1 cellular context compared by ENCODE assay signal in the genomic region with DNA sequence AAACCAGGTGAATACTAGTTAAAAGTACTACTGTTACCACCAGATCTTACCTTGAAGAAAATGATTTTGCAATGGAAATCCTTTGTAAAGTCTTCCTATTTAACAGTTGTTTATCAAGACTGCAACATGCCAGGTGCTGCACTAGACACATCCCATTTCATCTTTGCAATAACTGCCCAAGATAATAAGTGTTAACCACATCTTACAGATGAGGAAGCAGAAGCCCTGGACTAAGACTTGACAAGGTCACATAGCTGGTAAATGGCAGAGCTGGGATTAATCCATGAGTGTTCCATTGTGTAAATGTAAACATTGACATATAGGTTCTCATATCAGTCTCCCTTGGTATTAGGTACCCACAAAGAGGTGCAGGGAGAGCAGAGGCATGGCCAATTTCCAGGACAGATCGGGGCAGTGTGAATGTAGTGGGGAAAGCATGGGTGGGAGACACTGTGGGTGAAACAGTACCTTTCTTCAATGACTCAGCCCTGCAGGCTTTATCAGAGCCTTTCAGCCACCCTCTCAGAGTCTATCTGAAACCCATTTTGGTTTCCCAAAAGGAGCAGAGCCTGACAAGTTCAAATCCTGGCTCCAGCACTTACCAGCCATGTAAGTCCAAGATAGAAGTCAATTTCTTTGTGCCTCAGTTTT.
A peak's percentile ranks its signal among the peaks of the same experiment; 100 is the strongest.
TF ChIP-seq lines count a peak whose summit lies in the region.

No MANE protein-coding gene starts in this region.

TF ChIP-seq in K562, 482 proteins besides CTCF, POLR2A, EP300 and RAD21 (continued from another document and continues in another):
- TF ChIP-seq, protein P1, sequence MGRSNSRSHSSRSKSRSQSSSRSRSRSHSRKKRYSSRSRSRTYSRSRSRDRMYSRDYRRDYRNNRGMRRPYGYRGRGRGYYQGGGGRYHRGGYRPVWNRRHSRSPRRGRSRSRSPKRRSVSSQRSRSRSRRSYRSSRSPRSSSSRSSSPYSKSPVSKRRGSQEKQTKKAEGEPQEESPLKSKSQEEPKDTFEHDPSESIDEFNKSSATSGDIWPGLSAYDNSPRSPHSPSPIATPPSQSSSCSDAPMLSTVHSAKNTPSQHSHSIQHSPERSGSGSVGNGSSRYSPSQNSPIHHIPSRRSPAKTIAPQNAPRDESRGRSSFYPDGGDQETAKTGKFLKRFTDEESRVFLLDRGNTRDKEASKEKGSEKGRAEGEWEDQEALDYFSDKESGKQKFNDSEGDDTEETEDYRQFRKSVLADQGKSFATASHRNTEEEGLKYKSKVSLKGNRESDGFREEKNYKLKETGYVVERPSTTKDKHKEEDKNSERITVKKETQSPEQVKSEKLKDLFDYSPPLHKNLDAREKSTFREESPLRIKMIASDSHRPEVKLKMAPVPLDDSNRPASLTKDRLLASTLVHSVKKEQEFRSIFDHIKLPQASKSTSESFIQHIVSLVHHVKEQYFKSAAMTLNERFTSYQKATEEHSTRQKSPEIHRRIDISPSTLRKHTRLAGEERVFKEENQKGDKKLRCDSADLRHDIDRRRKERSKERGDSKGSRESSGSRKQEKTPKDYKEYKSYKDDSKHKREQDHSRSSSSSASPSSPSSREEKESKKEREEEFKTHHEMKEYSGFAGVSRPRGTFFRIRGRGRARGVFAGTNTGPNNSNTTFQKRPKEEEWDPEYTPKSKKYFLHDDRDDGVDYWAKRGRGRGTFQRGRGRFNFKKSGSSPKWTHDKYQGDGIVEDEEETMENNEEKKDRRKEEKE (IDR thresholded peaks at IDR 0.05; ENCODE audit: borderline replicate concordance in 1 of 2, control insufficient read depth in 1 of 2, low read depth in 2 of 2, low read length in 1 of 2), result no peak
- TF ChIP-seq, protein P2, sequence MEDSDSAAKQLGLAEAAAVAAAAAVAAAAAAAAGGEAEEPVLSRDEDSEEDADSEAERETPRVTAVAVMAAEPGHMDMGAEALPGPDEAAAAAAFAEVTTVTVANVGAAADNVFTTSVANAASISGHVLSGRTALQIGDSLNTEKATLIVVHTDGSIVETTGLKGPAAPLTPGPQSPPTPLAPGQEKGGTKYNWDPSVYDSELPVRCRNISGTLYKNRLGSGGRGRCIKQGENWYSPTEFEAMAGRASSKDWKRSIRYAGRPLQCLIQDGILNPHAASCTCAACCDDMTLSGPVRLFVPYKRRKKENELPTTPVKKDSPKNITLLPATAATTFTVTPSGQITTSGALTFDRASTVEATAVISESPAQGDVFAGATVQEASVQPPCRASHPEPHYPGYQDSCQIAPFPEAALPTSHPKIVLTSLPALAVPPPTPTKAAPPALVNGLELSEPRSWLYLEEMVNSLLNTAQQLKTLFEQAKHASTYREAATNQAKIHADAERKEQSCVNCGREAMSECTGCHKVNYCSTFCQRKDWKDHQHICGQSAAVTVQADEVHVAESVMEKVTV (CRISPR knock-in tag; IDR thresholded peaks at IDR 0.05), result no peak
- TF ChIP-seq GTF3C2 (IDR thresholded peaks at IDR 0.05; ENCODE audit: borderline replicate concordance, extremely low read depth, insufficient read length) (no peak), ZBTB1 (CRISPR knock-in tag; IDR thresholded peaks at IDR 0.05; ENCODE audit: borderline replicate concordance, low read depth) (no peak), FOXJ2 (tag; IDR thresholded peaks at IDR 0.05) (no peak), ZNF212 (CRISPR knock-in tag; IDR thresholded peaks at IDR 0.05) (no peak), COPS2 (conservative IDR thresholded peaks at IDR 0.05) (no peak), MTF1 (CRISPR knock-in tag; IDR thresholded peaks at IDR 0.05; ENCODE audit: borderline replicate concordance) (no peak), ILF3 (IDR thresholded peaks at IDR 0.05; ENCODE audit: borderline replicate concordance) (no peak), ZNF76 (CRISPR knock-in tag; IDR thresholded peaks at IDR 0.05; ENCODE audit: borderline replicate concordance) (no peak), BCOR (IDR thresholded peaks at IDR 0.05) (peak; percentile 60; the same call in 1 of the 2 replicates), ZNF124 (CRISPR knock-in tag; IDR thresholded peaks at IDR 0.05) (no peak), SETDB1 (IDR thresholded peaks at IDR 0.05; ENCODE audit: low read length) (no peak), TEAD4 (IDR thresholded peaks at IDR 0.05; ENCODE audit: low read length) (0 out of 2 replicates have a peak, but pooled peaks have one; percentile 27), TEAD4 (CRISPR knock-in tag; IDR thresholded peaks at IDR 0.05; ENCODE audit: borderline replicate concordance) (no peak), JUN (IDR thresholded peaks at IDR 0.05; ENCODE audit: borderline replicate concordance, low read depth, low read length) (no peak), JUN (CRISPR knock-in tag; IDR thresholded peaks at IDR 0.05; ENCODE audit: borderline replicate concordance) (no peak), DACH1 (IDR thresholded peaks at IDR 0.05; ENCODE audit: partially characterized antibody) (no peak), FOXM1 (IDR thresholded peaks at IDR 0.05; ENCODE audit: low read depth) (no peak), FOXM1 (CRISPR knock-in tag; IDR thresholded peaks at IDR 0.05; ENCODE audit: low read depth) (no peak), BHLHE40 (IDR thresholded peaks at IDR 0.05; ENCODE audit: low read length) (no peak), ZNF764 (CRISPR knock-in tag; IDR thresholded peaks at IDR 0.05; ENCODE audit: low read depth) (no peak), ZNF707 (CRISPR knock-in tag; conservative IDR thresholded peaks at IDR 0.05) (no peak), ZFP30 (CRISPR knock-in tag; IDR thresholded peaks at IDR 0.05; ENCODE audit: borderline replicate concordance) (no peak), PCBP2 (IDR thresholded peaks at IDR 0.05; ENCODE audit: low read depth, low read length, poor library complexity, severe bottlenecking) (no peak), LEF1 (IDR thresholded peaks at IDR 0.05) (no peak), ZNF444 (CRISPR knock-in tag; IDR thresholded peaks at IDR 0.05) (no peak), ZFP91 (CRISPR knock-in tag; IDR thresholded peaks at IDR 0.05) (no peak), ZNF133 (CRISPR knock-in tag; IDR thresholded peaks at IDR 0.05) (no peak), ZNF77 (CRISPR knock-in tag; IDR thresholded peaks at IDR 0.05) (no peak), ETV6 (IDR thresholded peaks at IDR 0.05; ENCODE audit: borderline replicate concordance in 1 of 2, low read depth in 2 of 2, low read length in 1 of 2) (no peak), ETV6 (CRISPR knock-in tag; IDR thresholded peaks at IDR 0.05; ENCODE audit: borderline replicate concordance) (no peak), ZBTB8A (IDR thresholded peaks at IDR 0.05; ENCODE audit: partially characterized antibody) (no peak), YBX1 (IDR thresholded peaks at IDR 0.05) (no peak), MAFG (tag; conservative IDR thresholded peaks at IDR 0.05) (0 out of 2 replicates have a peak, but pooled peaks have one; percentile 15), RBM22 (IDR thresholded peaks at IDR 0.05; ENCODE audit: low read depth, low read length, poor library complexity, severe bottlenecking) (no peak), TAL1 (IDR thresholded peaks at IDR 0.05) (no peak), ZC3H4 (CRISPR knock-in tag; IDR thresholded peaks at IDR 0.05; ENCODE audit: borderline replicate concordance) (no peak), ZFP36 (IDR thresholded peaks at IDR 0.05; ENCODE audit: low read depth, low read length, partially characterized antibody) (no peak), ZNF586 (CRISPR knock-in tag; conservative IDR thresholded peaks at IDR 0.05) (no peak), ZNF436 (CRISPR knock-in tag; IDR thresholded peaks at IDR 0.05) (no peak), PTTG1 (tag; IDR thresholded peaks at IDR 0.05; ENCODE audit: low read depth) (no peak)
- TF ChIP-seq, protein P3, sequence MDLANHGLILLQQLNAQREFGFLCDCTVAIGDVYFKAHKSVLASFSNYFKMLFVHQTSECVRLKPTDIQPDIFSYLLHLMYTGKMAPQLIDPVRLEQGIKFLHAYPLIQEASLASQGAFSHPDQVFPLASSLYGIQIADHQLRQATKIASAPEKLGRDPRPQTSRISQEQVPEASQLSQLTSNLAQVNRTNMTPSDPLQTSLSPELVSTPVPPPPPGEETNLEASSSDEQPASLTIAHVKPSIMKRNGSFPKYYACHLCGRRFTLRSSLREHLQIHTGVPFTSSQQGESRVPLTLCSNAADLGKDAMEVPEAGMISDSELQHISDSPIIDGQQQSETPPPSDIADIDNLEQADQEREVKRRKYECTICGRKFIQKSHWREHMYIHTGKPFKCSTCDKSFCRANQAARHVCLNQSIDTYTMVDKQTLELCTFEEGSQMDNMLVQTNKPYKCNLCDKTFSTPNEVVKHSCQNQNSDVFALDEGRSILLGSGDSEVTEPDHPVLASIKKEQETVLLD (IDR thresholded peaks at IDR 0.05), result no peak
- TF ChIP-seq, protein P4, sequence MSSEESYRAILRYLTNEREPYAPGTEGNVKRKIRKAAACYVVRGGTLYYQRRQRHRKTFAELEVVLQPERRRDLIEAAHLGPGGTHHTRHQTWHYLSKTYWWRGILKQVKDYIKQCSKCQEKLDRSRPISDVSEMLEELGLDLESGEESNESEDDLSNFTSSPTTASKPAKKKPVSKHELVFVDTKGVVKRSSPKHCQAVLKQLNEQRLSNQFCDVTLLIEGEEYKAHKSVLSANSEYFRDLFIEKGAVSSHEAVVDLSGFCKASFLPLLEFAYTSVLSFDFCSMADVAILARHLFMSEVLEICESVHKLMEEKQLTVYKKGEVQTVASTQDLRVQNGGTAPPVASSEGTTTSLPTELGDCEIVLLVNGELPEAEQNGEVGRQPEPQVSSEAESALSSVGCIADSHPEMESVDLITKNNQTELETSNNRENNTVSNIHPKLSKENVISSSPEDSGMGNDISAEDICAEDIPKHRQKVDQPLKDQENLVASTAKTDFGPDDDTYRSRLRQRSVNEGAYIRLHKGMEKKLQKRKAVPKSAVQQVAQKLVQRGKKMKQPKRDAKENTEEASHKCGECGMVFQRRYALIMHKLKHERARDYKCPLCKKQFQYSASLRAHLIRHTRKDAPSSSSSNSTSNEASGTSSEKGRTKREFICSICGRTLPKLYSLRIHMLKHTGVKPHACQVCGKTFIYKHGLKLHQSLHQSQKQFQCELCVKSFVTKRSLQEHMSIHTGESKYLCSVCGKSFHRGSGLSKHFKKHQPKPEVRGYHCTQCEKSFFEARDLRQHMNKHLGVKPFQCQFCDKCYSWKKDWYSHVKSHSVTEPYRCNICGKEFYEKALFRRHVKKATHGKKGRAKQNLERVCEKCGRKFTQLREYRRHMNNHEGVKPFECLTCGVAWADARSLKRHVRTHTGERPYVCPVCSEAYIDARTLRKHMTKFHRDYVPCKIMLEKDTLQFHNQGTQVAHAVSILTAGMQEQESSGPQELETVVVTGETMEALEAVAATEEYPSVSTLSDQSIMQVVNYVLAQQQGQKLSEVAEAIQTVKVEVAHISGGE (CRISPR knock-in tag; IDR thresholded peaks at IDR 0.05), result no peak
- TF ChIP-seq, protein P5, sequence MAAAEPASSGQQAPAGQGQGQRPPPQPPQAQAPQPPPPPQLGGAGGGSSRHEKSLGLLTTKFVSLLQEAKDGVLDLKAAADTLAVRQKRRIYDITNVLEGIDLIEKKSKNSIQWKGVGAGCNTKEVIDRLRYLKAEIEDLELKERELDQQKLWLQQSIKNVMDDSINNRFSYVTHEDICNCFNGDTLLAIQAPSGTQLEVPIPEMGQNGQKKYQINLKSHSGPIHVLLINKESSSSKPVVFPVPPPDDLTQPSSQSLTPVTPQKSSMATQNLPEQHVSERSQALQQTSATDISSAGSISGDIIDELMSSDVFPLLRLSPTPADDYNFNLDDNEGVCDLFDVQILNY (CRISPR knock-in tag; IDR thresholded peaks at IDR 0.05), result no peak
- TF ChIP-seq, protein P6, sequence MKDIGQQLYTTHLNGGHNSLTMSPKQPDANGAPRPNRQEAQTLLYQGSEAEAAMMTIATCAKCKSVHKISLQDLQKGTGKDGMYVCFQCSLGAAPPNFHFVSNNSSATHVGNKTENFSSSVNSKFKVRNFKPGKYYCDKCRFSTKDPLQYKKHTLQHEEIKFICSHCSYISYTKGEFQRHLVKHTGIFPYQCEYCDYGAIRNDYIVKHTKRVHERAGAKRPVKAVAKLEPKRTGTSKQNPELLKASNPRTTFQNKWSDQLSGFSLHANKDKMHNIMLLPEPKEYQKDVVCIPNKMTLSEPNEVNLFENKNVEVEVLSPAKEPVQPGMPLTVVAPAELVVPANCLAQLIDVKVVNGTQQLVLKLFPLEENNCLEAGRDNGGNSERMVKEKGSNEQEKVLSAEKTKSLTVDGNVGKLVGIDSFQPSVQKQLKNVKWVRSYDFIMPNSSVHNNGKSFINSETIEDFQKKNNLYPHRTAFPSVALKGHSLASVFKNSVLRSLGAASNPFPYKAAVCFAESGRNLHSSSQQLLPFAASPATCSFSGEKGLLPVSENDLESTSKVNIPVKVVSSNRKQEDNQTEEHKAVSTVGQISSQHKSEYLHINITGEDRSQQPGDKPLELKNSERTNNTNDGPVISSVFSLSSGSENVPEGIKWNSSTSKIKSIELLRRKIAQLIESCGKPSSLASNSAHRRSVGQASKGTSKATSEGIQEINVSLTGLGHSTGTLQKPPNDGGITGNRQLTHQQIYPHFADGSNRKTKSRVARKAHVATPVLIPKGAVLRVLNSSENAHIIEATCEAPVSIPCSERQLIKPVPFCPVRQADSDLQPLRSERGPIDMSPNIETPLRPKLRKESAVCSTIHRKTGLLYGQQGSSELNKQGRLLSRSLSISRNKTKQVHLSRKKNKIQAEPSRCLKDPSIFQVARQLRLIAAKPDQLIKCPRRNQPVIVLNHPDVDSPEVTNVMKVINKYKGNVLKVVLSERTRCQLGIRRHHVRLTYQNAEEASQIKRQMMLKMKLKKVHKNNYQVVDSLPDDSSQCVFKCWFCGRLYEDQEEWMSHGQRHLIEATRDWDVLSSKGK (CRISPR knock-in tag; IDR thresholded peaks at IDR 0.05), result no peak
